In the genomic region with DNA sequence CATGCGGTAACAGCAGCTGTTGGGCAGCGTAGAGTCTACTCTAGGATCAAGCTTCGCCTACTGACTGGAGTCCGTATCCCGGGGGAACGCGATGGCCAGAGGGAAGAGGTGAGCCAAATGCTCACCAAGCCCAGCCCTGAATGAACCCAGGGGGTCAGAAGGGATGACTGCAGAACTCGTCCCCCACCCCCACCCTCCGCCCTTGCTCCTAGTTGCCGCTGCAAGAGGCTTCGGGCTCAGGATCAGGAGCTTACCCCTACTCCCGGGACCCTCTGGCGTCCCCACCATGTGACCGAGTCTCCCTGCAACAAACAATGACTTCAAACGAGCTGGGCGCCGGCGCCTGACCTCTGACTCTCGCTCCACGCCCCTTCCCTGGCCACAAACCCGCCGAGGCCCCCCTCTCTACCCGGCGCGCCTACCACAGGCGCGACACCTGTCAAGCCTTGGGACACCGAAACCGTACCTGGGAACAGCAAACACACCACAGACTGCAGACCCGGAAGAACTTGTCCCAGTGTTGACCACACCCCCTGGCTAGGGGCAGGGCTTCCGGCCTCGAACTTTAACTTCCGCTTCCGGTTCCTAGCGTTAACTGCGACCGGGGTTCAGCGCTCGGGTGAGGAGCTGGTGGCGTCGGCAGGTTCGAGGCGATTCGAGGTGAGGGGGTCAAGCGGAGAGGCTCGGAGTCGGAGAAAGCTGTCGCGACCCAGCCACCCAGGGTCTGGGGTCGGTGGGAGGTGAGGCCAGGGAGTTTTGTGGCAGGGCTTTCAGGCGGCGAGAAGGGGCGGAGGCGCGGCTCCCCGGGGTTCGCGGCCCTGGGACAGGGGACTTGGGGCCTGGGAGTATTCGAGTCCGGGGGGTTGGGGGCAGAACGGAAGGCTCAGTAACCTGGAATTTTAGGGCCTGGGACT, we compare ENCODE assay signal across 8 cellular contexts. TPM values are rescaled to one million over a fixed set of nuclear protein-coding genes. Genes with fewer than 3 reads are reported as not detected.
DNase-seq lines count a peak whose midpoint lies in the region; ATAC-seq and TF ChIP-seq lines count a peak whose summit lies in the region.

UBL5 (plus strand) TSS at position 594 of the 914 bp plus-strand sequence. CDS start 420 bp downstream, outside the sequence.

- peaks cover 10% of the 10 kb centered on the region for H3K36me3 ChIP-seq in skeletal muscle satellite cell (ENCODE audit: insufficient read depth, low read length)

- peak within 1 kb of the TSS; percentile 99 for H3K4me3 ChIP-seq in iPS-18c (ENCODE audit: insufficient read depth, low read depth, low read length)
- H3K4me3 ChIP-seq in skeletal muscle satellite cell (ENCODE audit: low read length): peak within 1 kb of the TSS; percentile 89

- H3K27ac ChIP-seq in VCaP: peak within 1 kb of the TSS; percentile 72

- ATAC-seq in GM18873 (IDR thresholded peaks at IDR 0.05; ENCODE audit: low FRiP score, unreplicated experiment) (peak; percentile 86), HG03135 (IDR thresholded peaks at IDR 0.05; ENCODE audit: unreplicated experiment) (peak; percentile 85)

- H3K9ac ChIP-seq in skeletal muscle satellite cell (ENCODE audit: low read depth, low read length): peak within 1 kb of the TSS; percentile 93

- H3K4me2 ChIP-seq in skeletal muscle satellite cell (ENCODE audit: low read length): peak within 1 kb of the TSS; percentile 89

- in situ Hi-C loops in ACHN (cut with HindIII; ENCODE audit: low pct_ligation_motif_present, low pct_unique_long_range_greater_than_20kb, low sequenced_read_pairs) (no loop called here), T47D (cut with HindIII; ENCODE audit: low pct_unique_long_range_greater_than_20kb, low sequenced_read_pairs) (no loop called here)

- no peaks in the 10 kb centered on the region for H3K27me3 ChIP-seq in skeletal muscle satellite cell (ENCODE audit: control insufficient read depth, insufficient read depth, low read length)

- H3K9me3 ChIP-seq in iPS-18c (ENCODE audit: control insufficient read depth, insufficient read depth, low read length): no peaks in the 10 kb centered on the region
- H3K9me3 ChIP-seq in skeletal muscle satellite cell (replicated peaks; ENCODE audit: low read length): no peaks in the 10 kb centered on the region

- peaks cover 8% of the 10 kb centered on the region for H3K4me1 ChIP-seq in skeletal muscle satellite cell (ENCODE audit: control insufficient read depth, insufficient read depth, low read length)

- no peak for TF ChIP-seq CTCF in VCaP (conservative IDR thresholded peaks at IDR 0.05)

- DNase-seq in ACHN (peak; percentile 83), NCI-H2196 treated with DMSO at 0.1 percent for 48 hours (lab: John Stamatoyannopoulos, UW; ENCODE audit: unreplicated experiment) (peak; percentile 88), T47D (ENCODE audit: low read depth in 1 of 2, low spot score in 1 of 2) (peak; percentile 84 to 94)

RNA-seq across cellular contexts. Expression of gene UBL5, which starts in this region (rescaled TPM):
- 234 and 301 TPM in 2 replicates for total RNA-seq in skeletal muscle satellite cell (2012; rRNA removed)

Comparison
In these comparisons a context has a peak if more than half of its experiments do, and no peak if none do; other contexts are left out.
1. Peak in every context shown above with its lines: DNase-seq, ATAC-seq, H3K4me3 ChIP-seq and H3K27ac ChIP-seq.